8 cellular contexts compared by ENCODE assay signal in the genomic region with DNA sequence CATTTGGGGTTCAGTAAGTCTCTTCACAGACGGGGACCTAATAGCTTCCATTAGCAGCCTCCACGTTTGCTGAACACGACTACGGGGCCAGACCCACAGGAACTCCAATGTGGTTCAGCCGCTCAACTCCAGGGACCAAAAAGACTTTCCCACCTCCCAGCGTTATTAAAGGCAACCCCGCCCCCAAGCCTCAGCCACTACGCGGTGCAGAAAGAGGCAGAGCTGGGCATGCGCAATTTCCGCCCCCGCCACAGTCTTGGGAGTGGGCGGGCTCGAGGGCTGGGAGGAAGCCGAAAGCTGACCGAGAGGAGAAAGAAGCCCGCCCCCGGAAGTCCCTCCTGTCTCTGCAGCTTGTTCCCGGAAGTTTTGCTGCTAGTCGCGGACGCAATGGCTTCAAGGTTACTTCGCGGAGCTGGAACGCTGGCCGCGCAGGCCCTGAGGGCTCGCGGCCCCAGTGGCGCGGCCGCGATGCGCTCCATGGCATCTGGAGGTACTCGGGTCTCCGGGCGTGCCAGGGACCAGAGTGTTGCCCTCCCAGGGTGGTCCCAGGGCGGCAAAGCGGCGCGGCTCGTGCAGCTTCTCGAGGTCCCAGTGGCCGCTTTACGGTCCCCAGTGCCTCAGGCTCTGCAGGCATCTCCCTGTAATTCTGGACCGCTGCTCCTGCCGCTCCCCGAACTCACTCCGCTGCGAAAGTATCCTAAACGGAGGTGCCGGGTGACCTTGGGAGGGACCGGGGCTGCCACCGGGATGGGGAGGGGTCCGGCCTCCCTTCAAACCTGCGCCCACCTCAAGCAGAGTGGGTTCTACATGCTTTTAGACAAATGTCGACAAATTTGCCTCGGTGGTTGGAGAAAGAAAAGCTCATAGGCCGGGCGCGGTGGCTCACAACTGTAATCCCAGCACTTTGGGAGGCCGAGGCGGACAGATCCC. TPM values are rescaled to one million over a fixed set of nuclear protein-coding genes. Genes with fewer than 3 reads are reported as not detected.
DNase-seq lines count a peak whose midpoint lies in the region; ATAC-seq and TF ChIP-seq lines count a peak whose summit lies in the region.

A gene with protein sequence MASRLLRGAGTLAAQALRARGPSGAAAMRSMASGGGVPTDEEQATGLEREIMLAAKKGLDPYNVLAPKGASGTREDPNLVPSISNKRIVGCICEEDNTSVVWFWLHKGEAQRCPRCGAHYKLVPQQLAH (plus strand): TSS at position 363 of the 930 bp plus-strand sequence. CDS start 25 bp downstream, at position 388.

- no peaks in the 10 kb centered on the region for H4K20me1 ChIP-seq in OCI-LY3 (ENCODE audit: insufficient read depth, low read length)

- DNase-seq in D341Med (ENCODE audit: low spot score): peak; percentile 96
- peak; percentile 98 for DNase-seq in HuH-7 (ENCODE audit: low spot score)
- peak; percentile 98 for DNase-seq in activated CD8-positive, alpha-beta memory T cell treated with anti-CD3 and anti-CD28 coated beads, Interleukin-2, amount 50 U/mL, for 48 hours
- peak; percentile 97 for DNase-seq in endothelial cell (ENCODE audit: low spot score)
- DNase-seq in midbrain (lab: John Stamatoyannopoulos, UW): peak; percentile 99
- peak; percentile 97 to 98 for DNase-seq in stimulated activated CD8-positive, alpha-beta memory T cell treated with anti-CD3 and anti-CD28 coated beads, Interleukin-2, amount 100 ng/mL, for 1 hour (ENCODE audit: low read depth in 2 of 2)

- H3K9me3 ChIP-seq in OCI-LY3 (ENCODE audit: insufficient read depth, low read length): no peaks in the 10 kb centered on the region

- peak; percentile 90 for ATAC-seq in GM21515 (IDR thresholded peaks at IDR 0.05; ENCODE audit: unreplicated experiment)

- H3K4me2 ChIP-seq in OCI-LY3 (ENCODE audit: low read length): peak within 1 kb of the TSS; percentile 92

- H3K79me2 ChIP-seq in OCI-LY3 (ENCODE audit: low read length): peaks cover 14% of the 10 kb centered on the region

- peaks cover 15% of the 10 kb centered on the region for H3K36me3 Mint-ChIP-seq in endothelial cell (ENCODE audit: low read depth, unreplicated experiment)

- H3K4me1 Mint-ChIP-seq in endothelial cell (ENCODE audit: unreplicated experiment): peaks cover 14% of the 10 kb centered on the region

- TF ChIP-seq CTCF in OCI-LY3 (IDR thresholded peaks at IDR 0.05; ENCODE audit: low read depth, low read length): no peak
- TF ChIP-seq CTCF in endothelial cell (IDR thresholded peaks at IDR 0.05; ENCODE audit: unreplicated experiment): no peak

- peak within 1 kb of the TSS; percentile 29 for H3K27ac ChIP-seq in OCI-LY3 (ENCODE audit: low read length)

- H3K27me3 ChIP-seq in OCI-LY3 (ENCODE audit: low read depth, low read length): no peaks in the 10 kb centered on the region

- peak within 1 kb of the TSS; percentile 99 for H3K27ac Mint-ChIP-seq in endothelial cell (ENCODE audit: unreplicated experiment)

- peak within 1 kb of the TSS; percentile 97 for H2AFZ ChIP-seq in OCI-LY3 (ENCODE audit: low read depth, low read length)

- peak within 1 kb of the TSS; percentile 94 for H3K4me3 Mint-ChIP-seq in endothelial cell (ENCODE audit: unreplicated experiment)

- H3K36me3 ChIP-seq in OCI-LY3 (replicated peaks; ENCODE audit: low read depth, low read length): peaks cover 27% of the 10 kb centered on the region

- H3K4me3 ChIP-seq in OCI-LY3 (ENCODE audit: low read length): peak within 1 kb of the TSS; percentile 95

- peak within 1 kb of the TSS; percentile 83 for H3K9ac ChIP-seq in OCI-LY3 (ENCODE audit: low read length)

- H3K9me3 Mint-ChIP-seq in endothelial cell (ENCODE audit: unreplicated experiment): no peaks in the 10 kb centered on the region

- H3K4me1 ChIP-seq in OCI-LY3 (ENCODE audit: low read length): peaks cover 10% of the 10 kb centered on the region

- H3K27me3 Mint-ChIP-seq in endothelial cell (ENCODE audit: unreplicated experiment): no peaks in the 10 kb centered on the region

RNA-seq across cellular contexts. Expression of the gene that starts here (rescaled TPM):
- total RNA-seq in endothelial cell (ENCODE audit: unreplicated experiment): 191 TPM

Comparison
In these comparisons a context has a peak if more than half of its experiments do, and no peak if none do; other contexts are left out.
1. Peak in every context shown above with its lines: DNase-seq, ATAC-seq, H3K4me3 ChIP-seq and H3K27ac ChIP-seq.